ENCODE assay signal across 1 cellular context in the genomic region with DNA sequence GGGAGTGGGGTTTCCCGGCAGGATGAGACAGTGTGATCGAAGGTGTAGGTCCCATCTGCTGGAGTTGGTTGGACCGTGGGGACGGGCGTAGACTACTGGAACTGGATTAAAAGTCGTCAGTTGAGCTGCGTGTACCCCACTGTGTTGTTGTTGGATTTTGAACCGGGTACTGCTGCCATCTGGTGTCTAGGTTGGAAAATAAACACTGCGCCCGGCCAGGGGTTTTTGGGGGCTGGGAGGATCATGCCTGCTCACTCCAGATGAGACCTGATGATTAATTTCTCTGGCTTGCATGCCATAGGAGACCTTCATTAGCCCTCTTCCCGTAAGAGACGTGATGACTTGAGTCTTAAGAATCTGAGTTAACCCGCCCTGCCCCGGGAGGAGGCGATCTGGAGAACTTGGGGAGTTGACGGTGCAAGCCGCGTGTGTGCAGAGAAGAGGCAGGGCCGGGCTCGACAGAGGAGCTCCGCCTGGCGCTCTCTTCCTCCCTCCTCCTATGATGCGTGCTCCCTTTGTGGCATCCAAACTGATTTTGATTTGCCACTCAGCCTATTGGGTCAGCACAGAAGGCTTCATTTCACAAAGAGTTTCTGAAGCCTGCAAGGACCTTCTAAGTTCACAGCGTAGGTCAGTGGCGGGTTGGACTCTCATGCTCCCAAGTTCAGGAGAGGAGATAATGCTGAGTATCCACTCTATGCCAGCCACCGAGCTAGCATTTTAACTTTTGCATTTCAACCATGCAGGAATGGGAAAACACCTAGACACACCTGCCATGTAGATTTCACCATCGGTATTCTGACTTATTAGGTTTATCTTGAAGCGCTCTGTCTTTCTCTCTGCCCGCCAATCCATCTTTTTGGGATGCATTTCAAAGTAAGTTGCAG.
TF ChIP-seq lines count a peak whose summit lies in the region.

No MANE protein-coding gene starts in this region.

TF ChIP-seq in H1, 55 proteins besides CTCF, POLR2A, EP300 and RAD21:
- TF ChIP-seq SIN3A (conservative IDR thresholded peaks at IDR 0.05 in 1 of 2, IDR thresholded peaks at IDR 0.05 in 1 of 2; ENCODE audit: low read depth in 1 of 2, low read length in 2 of 2) = no peak
- no peak for TF ChIP-seq KDM5A (IDR thresholded peaks at IDR 0.05; ENCODE audit: low read length)
- TF ChIP-seq CTBP2 (IDR thresholded peaks at IDR 0.05; ENCODE audit: borderline replicate concordance, insufficient read depth, insufficient read length, low read length) = no peak
- no peak for TF ChIP-seq POU5F1 (IDR thresholded peaks at IDR 0.05; ENCODE audit: low read depth, low read length)
- TF ChIP-seq, protein P1, sequence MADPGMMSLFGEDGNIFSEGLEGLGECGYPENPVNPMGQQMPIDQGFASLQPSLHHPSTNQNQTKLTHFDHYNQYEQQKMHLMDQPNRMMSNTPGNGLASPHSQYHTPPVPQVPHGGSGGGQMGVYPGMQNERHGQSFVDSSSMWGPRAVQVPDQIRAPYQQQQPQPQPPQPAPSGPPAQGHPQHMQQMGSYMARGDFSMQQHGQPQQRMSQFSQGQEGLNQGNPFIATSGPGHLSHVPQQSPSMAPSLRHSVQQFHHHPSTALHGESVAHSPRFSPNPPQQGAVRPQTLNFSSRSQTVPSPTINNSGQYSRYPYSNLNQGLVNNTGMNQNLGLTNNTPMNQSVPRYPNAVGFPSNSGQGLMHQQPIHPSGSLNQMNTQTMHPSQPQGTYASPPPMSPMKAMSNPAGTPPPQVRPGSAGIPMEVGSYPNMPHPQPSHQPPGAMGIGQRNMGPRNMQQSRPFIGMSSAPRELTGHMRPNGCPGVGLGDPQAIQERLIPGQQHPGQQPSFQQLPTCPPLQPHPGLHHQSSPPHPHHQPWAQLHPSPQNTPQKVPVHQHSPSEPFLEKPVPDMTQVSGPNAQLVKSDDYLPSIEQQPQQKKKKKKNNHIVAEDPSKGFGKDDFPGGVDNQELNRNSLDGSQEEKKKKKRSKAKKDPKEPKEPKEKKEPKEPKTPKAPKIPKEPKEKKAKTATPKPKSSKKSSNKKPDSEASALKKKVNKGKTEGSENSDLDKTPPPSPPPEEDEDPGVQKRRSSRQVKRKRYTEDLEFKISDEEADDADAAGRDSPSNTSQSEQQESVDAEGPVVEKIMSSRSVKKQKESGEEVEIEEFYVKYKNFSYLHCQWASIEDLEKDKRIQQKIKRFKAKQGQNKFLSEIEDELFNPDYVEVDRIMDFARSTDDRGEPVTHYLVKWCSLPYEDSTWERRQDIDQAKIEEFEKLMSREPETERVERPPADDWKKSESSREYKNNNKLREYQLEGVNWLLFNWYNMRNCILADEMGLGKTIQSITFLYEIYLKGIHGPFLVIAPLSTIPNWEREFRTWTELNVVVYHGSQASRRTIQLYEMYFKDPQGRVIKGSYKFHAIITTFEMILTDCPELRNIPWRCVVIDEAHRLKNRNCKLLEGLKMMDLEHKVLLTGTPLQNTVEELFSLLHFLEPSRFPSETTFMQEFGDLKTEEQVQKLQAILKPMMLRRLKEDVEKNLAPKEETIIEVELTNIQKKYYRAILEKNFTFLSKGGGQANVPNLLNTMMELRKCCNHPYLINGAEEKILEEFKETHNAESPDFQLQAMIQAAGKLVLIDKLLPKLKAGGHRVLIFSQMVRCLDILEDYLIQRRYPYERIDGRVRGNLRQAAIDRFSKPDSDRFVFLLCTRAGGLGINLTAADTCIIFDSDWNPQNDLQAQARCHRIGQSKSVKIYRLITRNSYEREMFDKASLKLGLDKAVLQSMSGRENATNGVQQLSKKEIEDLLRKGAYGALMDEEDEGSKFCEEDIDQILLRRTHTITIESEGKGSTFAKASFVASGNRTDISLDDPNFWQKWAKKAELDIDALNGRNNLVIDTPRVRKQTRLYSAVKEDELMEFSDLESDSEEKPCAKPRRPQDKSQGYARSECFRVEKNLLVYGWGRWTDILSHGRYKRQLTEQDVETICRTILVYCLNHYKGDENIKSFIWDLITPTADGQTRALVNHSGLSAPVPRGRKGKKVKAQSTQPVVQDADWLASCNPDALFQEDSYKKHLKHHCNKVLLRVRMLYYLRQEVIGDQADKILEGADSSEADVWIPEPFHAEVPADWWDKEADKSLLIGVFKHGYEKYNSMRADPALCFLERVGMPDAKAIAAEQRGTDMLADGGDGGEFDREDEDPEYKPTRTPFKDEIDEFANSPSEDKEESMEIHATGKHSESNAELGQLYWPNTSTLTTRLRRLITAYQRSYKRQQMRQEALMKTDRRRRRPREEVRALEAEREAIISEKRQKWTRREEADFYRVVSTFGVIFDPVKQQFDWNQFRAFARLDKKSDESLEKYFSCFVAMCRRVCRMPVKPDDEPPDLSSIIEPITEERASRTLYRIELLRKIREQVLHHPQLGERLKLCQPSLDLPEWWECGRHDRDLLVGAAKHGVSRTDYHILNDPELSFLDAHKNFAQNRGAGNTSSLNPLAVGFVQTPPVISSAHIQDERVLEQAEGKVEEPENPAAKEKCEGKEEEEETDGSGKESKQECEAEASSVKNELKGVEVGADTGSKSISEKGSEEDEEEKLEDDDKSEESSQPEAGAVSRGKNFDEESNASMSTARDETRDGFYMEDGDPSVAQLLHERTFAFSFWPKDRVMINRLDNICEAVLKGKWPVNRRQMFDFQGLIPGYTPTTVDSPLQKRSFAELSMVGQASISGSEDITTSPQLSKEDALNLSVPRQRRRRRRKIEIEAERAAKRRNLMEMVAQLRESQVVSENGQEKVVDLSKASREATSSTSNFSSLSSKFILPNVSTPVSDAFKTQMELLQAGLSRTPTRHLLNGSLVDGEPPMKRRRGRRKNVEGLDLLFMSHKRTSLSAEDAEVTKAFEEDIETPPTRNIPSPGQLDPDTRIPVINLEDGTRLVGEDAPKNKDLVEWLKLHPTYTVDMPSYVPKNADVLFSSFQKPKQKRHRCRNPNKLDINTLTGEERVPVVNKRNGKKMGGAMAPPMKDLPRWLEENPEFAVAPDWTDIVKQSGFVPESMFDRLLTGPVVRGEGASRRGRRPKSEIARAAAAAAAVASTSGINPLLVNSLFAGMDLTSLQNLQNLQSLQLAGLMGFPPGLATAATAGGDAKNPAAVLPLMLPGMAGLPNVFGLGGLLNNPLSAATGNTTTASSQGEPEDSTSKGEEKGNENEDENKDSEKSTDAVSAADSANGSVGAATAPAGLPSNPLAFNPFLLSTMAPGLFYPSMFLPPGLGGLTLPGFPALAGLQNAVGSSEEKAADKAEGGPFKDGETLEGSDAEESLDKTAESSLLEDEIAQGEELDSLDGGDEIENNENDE (IDR thresholded peaks at IDR 0.05; ENCODE audit: insufficient replicate concordance, low read length) = no peak
- no peak for TF ChIP-seq BRCA1 (IDR thresholded peaks at IDR 0.05; ENCODE audit: low read depth, low read length)
- no peak for TF ChIP-seq BACH1 (IDR thresholded peaks at IDR 0.05; ENCODE audit: low read length)
- no peak for TF ChIP-seq CBX8 (IDR thresholded peaks at IDR 0.05; ENCODE audit: borderline replicate concordance, low read depth, low read length)
- TF ChIP-seq YY1 (IDR thresholded peaks at IDR 0.05; ENCODE audit: low read depth, low read length) = no peak
- TF ChIP-seq KDM1A (IDR thresholded peaks at IDR 0.05; ENCODE audit: borderline replicate concordance, low read length) = no peak
- TF ChIP-seq GTF2F1 (IDR thresholded peaks at IDR 0.05; ENCODE audit: borderline replicate concordance, low read depth, low read length) = no peak
- no peak for TF ChIP-seq EGR1 (IDR thresholded peaks at IDR 0.05; ENCODE audit: borderline replicate concordance, low read depth, low read length)
- TF ChIP-seq SUZ12 (IDR thresholded peaks at IDR 0.05; ENCODE audit: low read length) = no peak
- no peak for TF ChIP-seq SP2 (IDR thresholded peaks at IDR 0.05; ENCODE audit: low read length)
- TF ChIP-seq RXRA (IDR thresholded peaks at IDR 0.05; ENCODE audit: insufficient read depth, low read depth, low read length) = no peak
- no peak for TF ChIP-seq CBX5 (IDR thresholded peaks at IDR 0.05; ENCODE audit: low read depth, low read length)
- TF ChIP-seq, protein P2, sequence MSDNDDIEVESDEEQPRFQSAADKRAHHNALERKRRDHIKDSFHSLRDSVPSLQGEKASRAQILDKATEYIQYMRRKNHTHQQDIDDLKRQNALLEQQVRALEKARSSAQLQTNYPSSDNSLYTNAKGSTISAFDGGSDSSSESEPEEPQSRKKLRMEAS (IDR thresholded peaks at IDR 0.05) = no peak
TF ChIP-seq in H1: peak in this region for 0.
